In the genomic region with DNA sequence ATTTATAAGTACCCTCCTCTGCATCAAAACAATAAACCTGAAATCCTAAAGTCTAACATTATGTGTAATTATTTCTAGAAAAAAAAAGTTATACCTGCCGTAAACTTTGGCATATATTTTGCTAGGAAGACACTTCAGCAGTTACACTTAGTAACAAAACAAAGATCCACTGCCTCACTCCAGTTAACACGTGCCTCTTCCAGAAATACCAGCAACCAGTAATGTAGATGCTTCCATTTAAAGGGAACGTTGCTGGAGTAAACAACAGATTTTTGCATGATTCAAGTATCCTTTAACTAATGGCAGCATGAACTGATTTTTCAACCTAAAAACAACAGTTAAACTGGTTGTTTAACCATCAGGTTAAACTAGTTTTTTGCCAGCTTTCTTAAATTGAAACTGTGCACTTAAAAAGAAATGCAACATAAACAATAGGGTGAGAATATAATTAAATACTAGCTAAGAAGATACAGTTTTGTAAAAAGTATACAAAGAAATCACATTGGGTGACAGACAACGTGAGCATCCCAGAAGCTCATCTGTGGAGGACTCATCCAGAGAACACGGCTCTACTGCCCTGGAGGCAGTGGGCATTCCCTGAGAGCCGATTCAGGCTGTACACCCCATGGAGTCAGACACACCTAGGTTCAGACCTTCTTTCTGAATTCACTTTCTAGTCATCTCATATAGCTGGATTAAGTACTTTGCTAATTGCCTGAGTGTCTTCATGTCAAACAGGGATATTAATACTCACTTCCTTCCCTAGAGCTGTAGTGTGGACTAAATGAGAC, we compare ENCODE assay signal across 16 cellular contexts. TPM values are rescaled to one million over a fixed set of nuclear protein-coding genes. Genes with fewer than 3 reads are reported as not detected.
DNase-seq lines count a peak whose midpoint lies in the region; ATAC-seq lines count a peak whose summit lies in the region.
"Had no signal": no experiment of that assay in that cellular context is flagged by ENCODE, and none has a peak within 500 bp of the region (broad histone marks: within the 10 kb centered on the region; RNA-seq: fewer than 3 reads in every experiment).

No MANE protein-coding gene starts in this region.

- H3K4me3 Mint-ChIP-seq in stimulated activated naive CD8-positive, alpha-beta T cell treated with anti-CD3 and anti-CD28 coated beads, Interleukin-15, Interleukin-2, amounts not matched to agents 100 ng/mL and 50 ng/mL, for 24 hours, result peak overlapping the region; percentile 59
- H3K4me3 Mint-ChIP-seq in activated naive CD8-positive, alpha-beta T cell treated with anti-CD3 and anti-CD28 coated beads, Interleukin-2, amount 10 ng/mL, durations not matched to agents 7 days and 5 days, result peak overlapping the region; percentile 1
- H3K4me3 Mint-ChIP-seq: nephron had no signal

- H3K27ac Mint-ChIP-seq in stimulated activated naive CD8-positive, alpha-beta T cell treated with anti-CD3 and anti-CD28 coated beads, Interleukin-15, Interleukin-2, amounts not matched to agents 100 ng/mL and 50 ng/mL, for 24 hours, result peak overlapping the region; percentile 67
- H3K27ac Mint-ChIP-seq in activated naive CD8-positive, alpha-beta T cell treated with anti-CD3 and anti-CD28 coated beads, Interleukin-2, amount 10 ng/mL, durations not matched to agents 7 days and 5 days, result no peak overlapping the region
- H3K27ac Mint-ChIP-seq: nephron had no signal

- ATAC-seq in stimulated activated naive CD8-positive, alpha-beta T cell treated with anti-CD3 and anti-CD28 coated beads, Interleukin-15, Interleukin-2, amounts not matched to agents 100 U/mL and 50 U/mL, for 24 hours, result no peak
- ATAC-seq in activated naive CD8-positive, alpha-beta T cell treated with anti-CD3 and anti-CD28 coated beads, Interleukin-2, amount 10 ng/mL, durations not matched to agents 7 days and 5 days (ENCODE audit: low read depth), result no peak
- ATAC-seq in left ventricle myocardium superior (peak; percentile 54), GM18868 (IDR thresholded peaks at IDR 0.05; ENCODE audit: unreplicated experiment) (no peak)
- ATAC-seq: gastroesophageal sphincter had no signal

- no peaks in the 10 kb centered on the region for H3K9me3 Mint-ChIP-seq in stimulated activated naive CD8-positive, alpha-beta T cell treated with anti-CD3 and anti-CD28 coated beads, Interleukin-15, Interleukin-2, amounts not matched to agents 100 ng/mL and 50 ng/mL, for 24 hours
- no peaks in the 10 kb centered on the region for H3K9me3 Mint-ChIP-seq in activated naive CD8-positive, alpha-beta T cell treated with anti-CD3 and anti-CD28 coated beads, Interleukin-2, amount 10 ng/mL, durations not matched to agents 7 days and 5 days
- H3K9me3 Mint-ChIP-seq: nephron had no signal

- POLR2A ChIA-PET in activated naive CD8-positive, alpha-beta T cell treated with anti-CD3 and anti-CD28 coated beads, Interleukin-2, amount 10 ng/mL, durations not matched to agents 7 days and 5 days (lab: Charles Lee), result interaction anchor here (0.9 to 1.9 kb wide), 5 partner anchors 19 to 63 kb away, joined by 3 to 6 read pairs (median 4); partner anchors contain the start of gene MGAT4A

- intact Hi-C loops in left ventricle myocardium superior (cut with micrococcal nuclease), result no loop called here

- H3K27me3 Mint-ChIP-seq in stimulated activated naive CD8-positive, alpha-beta T cell treated with anti-CD3 and anti-CD28 coated beads, Interleukin-15, Interleukin-2, amounts not matched to agents 100 ng/mL and 50 ng/mL, for 24 hours, result no peaks in the 10 kb centered on the region
- no peaks in the 10 kb centered on the region for H3K27me3 Mint-ChIP-seq in activated naive CD8-positive, alpha-beta T cell treated with anti-CD3 and anti-CD28 coated beads, Interleukin-2, amount 10 ng/mL, durations not matched to agents 7 days and 5 days

- DNase-seq in stimulated activated naive CD8-positive, alpha-beta T cell treated with anti-CD3 and anti-CD28 coated beads, Interleukin-15, Interleukin-2, amounts not matched to agents 100 U/mL and 50 U/mL, for 24 hours, result no peak
- no peak for DNase-seq in activated naive CD8-positive, alpha-beta T cell treated with anti-CD3 and anti-CD28 coated beads, Interleukin-2, amount 10 ng/mL, durations not matched to agents 7 days and 5 days
- DNase-seq in left ventricle myocardium superior (no peak), NCI-H345 treated with DMSO at 0.1 percent for 48 hours (lab: John Stamatoyannopoulos, UW; ENCODE audit: unreplicated experiment) (no peak), HT-29 (ENCODE audit: low spot score) (no peak), HUDEP-2 (lab: John Stamatoyannopoulos, UW; ENCODE audit: unreplicated experiment in 76 of 76) (no peak)
- DNase-seq: activated CD8-positive, alpha-beta memory T cell treated with anti-CD3 and anti-CD28 coated beads for 24 hours; activated naive CD4-positive, alpha-beta T cell; AML-193; DMS79; GM23248; NCI-H1436 had no signal

- H3K36me3 Mint-ChIP-seq in stimulated activated naive CD8-positive, alpha-beta T cell treated with anti-CD3 and anti-CD28 coated beads, Interleukin-15, Interleukin-2, amounts not matched to agents 100 ng/mL and 50 ng/mL, for 24 hours (ENCODE audit: low read depth), result peaks cover 4% of the 10 kb centered on the region
- H3K36me3 Mint-ChIP-seq in activated naive CD8-positive, alpha-beta T cell treated with anti-CD3 and anti-CD28 coated beads, Interleukin-2, amount 10 ng/mL, durations not matched to agents 7 days and 5 days, result peaks cover 21% of the 10 kb centered on the region

- peaks cover 83% of the 10 kb centered on the region for H3K4me1 Mint-ChIP-seq in stimulated activated naive CD8-positive, alpha-beta T cell treated with anti-CD3 and anti-CD28 coated beads, Interleukin-15, Interleukin-2, amounts not matched to agents 100 ng/mL and 50 ng/mL, for 24 hours (ENCODE audit: low read depth)
- H3K4me1 Mint-ChIP-seq in activated naive CD8-positive, alpha-beta T cell treated with anti-CD3 and anti-CD28 coated beads, Interleukin-2, amount 10 ng/mL, durations not matched to agents 7 days and 5 days, result peaks cover 57% of the 10 kb centered on the region

RNA-seq across cellular contexts. Expression of gene MGAT4A, which starts 22.3 kb away (rescaled TPM):
- total RNA-seq in activated naive CD8-positive, alpha-beta T cell treated with anti-CD3 and anti-CD28 coated beads, Interleukin-2, amount 10 ng/mL, durations not matched to agents 7 days and 5 days, result 100 to 1,000 TPM; 124 to 152 TPM
- 18.8 TPM for total RNA-seq in left ventricle myocardium superior
- 0.91 and 3.1 TPM in 2 replicates for total RNA-seq in HT-29 (2014; rRNA removed; shearing (Covaris generic))
